ENCODE assay signal across 17 cellular contexts in genomic region chr9:91160181-91160580, GRCh38.
A peak's percentile ranks its signal among the peaks of the same experiment; 100 is the strongest.
DNase-seq lines count a peak whose midpoint lies in the region; ATAC-seq and TF ChIP-seq lines count a peak whose summit lies in the region.
"Had no signal": no experiment of that assay in that cellular context is flagged by ENCODE, and none has a peak within 500 bp of the region (broad histone marks: within the 10 kb centered on the region; RNA-seq: fewer than 3 reads in every experiment).

No MANE protein-coding gene starts in this region.

- H4K20me1 ChIP-seq in BLaER1 treated with 17β-estradiol and CSF1 and Interleukin-3, amounts not matched to agents 10 nM and 100 nM = peaks cover 0 to 4% (median 0%) of the 10 kb centered on the region in 11 experiments; a peak in 1 of 22 replicates

- intact Hi-C loops in activated T-helper 2 cell treated with anti-CD3 and anti-CD28 coated beads, Interferon-gamma antibody, Interleukin-2, Interleukin-4, amounts not matched to agents 10 μg/mL and 5 μg/mL and 100 μg/mL, durations not matched to agents 14 hours and 24 hours and 36 hours (cut with micrococcal nuclease) = loop anchor here (5.0 kb wide), 1 partner anchor 187 kb away; no protein-coding TSS in a partner anchor
- intact Hi-C loops in lower lobe of right lung (cut with DNase I) = no loop called here

- no peak for TF ChIP-seq CTCF in lower lobe of right lung (IDR thresholded peaks at IDR 0.05)

- ATAC-seq in lower lobe of right lung (no peak), GM19328 (IDR thresholded peaks at IDR 0.05; ENCODE audit: unreplicated experiment) (no peak)
- ATAC-seq: PC-3 had no signal

- H3K27ac ChIP-seq in BLaER1 treated with 17β-estradiol and CSF1 and Interleukin-3, amounts not matched to agents 10 nM and 100 nM = peak overlapping the region in 10 of 11 experiments; percentile 15 to 95 (median 86); a peak in 16 of 22 replicates
- H3K27ac ChIP-seq in lower lobe of right lung (peak overlapping the region; percentile 24), substantia nigra (ENCODE audit: low read depth, low read length, poor library complexity, severe bottlenecking) (peak overlapping the region; percentile 49)

- H3K9ac ChIP-seq in BLaER1 treated with 17β-estradiol and CSF1 and Interleukin-3, amounts not matched to agents 10 nM and 100 nM = peak overlapping the region in 6 of 11 experiments; percentile 30 to 84 (median 58); a peak in 9 of 22 replicates

- no peak for DNase-seq in activated T-helper 2 cell treated with anti-CD3 and anti-CD28 coated beads, Interferon-gamma antibody, Interleukin-2, Interleukin-4, amounts not matched to agents 10 μg/mL and 5 μg/mL and 100 μg/mL, durations not matched to agents 14 hours and 24 hours and 36 hours (ENCODE audit: low spot score)
- DNase-seq in lower lobe of right lung (no peak), substantia nigra (lab: John Stamatoyannopoulos, UW) (no peak), DMS79 treated with DMSO at 0.1 percent for 48 hours (lab: John Stamatoyannopoulos, UW) (no peak), COR-L47 (lab: John Stamatoyannopoulos, UW) (no peak), NCI-H510A (lab: John Stamatoyannopoulos, UW) (no peak)
- DNase-seq: activated CD4-positive, CD25-positive, alpha-beta regulatory T cell; CD8-positive, alpha-beta memory T cell; DMS79; MG63; NCI-H1436; NCI-H774; PC-3; stimulated activated CD4-positive, alpha-beta T cell treated with anti-CD3 and anti-CD28 coated beads, Interleukin-15, amount 100 ng/mL, for 24 hours had no signal

- H3K4me3 Mint-ChIP-seq in activated T-helper 2 cell treated with anti-CD3 and anti-CD28 coated beads, Interferon-gamma antibody, Interleukin-2, Interleukin-4, amounts not matched to agents 10 μg/mL and 5 μg/mL and 100 μg/mL, durations not matched to agents 14 hours and 24 hours and 36 hours (ENCODE audit: low read depth) = peak overlapping the region; percentile 49

- H3K27me3 Mint-ChIP-seq in activated T-helper 2 cell treated with anti-CD3 and anti-CD28 coated beads, Interferon-gamma antibody, Interleukin-2, Interleukin-4, amounts not matched to agents 10 μg/mL and 5 μg/mL and 100 μg/mL, durations not matched to agents 14 hours and 24 hours and 36 hours (ENCODE audit: low read depth) = no peaks in the 10 kb centered on the region
- H3K27me3 Mint-ChIP-seq: CD8-positive, alpha-beta memory T cell; IgD-negative memory B cell had no signal

- H3K4me2 ChIP-seq in BLaER1 treated with 17β-estradiol and CSF1 and Interleukin-3, amounts not matched to agents 10 nM and 100 nM = peak overlapping the region in 10 of 11 experiments; percentile 34 to 96 (median 68); a peak in 16 of 22 replicates

- H3K9me3 Mint-ChIP-seq in activated T-helper 2 cell treated with anti-CD3 and anti-CD28 coated beads, Interferon-gamma antibody, Interleukin-2, Interleukin-4, amounts not matched to agents 10 μg/mL and 5 μg/mL and 100 μg/mL, durations not matched to agents 14 hours and 24 hours and 36 hours = no peaks in the 10 kb centered on the region
- H3K9me3 Mint-ChIP-seq: CD8-positive, alpha-beta memory T cell; IgD-negative memory B cell had no signal

- H3K27me3 ChIP-seq in BLaER1 treated with 17β-estradiol and CSF1 and Interleukin-3, amounts not matched to agents 10 nM and 100 nM = no peaks in the 10 kb centered on the region
- no peaks in the 10 kb centered on the region for H3K27me3 ChIP-seq in lower lobe of right lung (ENCODE audit: low read depth)
- H3K27me3 ChIP-seq: MG63 had no signal

- peaks cover 55 to 97% (median 78%) of the 10 kb centered on the region in 10 experiments for H3K4me1 ChIP-seq in BLaER1 treated with 17β-estradiol and CSF1 and Interleukin-3, amounts not matched to agents 10 nM and 100 nM
- peaks cover 46% of the 10 kb centered on the region for H3K4me1 ChIP-seq in lower lobe of right lung

- no peak overlapping the region for H3K4me3 ChIP-seq in BLaER1 treated with 17β-estradiol and CSF1 and Interleukin-3, amounts not matched to agents 10 nM and 100 nM
- H3K4me3 ChIP-seq in lower lobe of right lung = no peak overlapping the region
- H3K4me3 ChIP-seq: MG63 had no signal

- H3K4me1 Mint-ChIP-seq in activated T-helper 2 cell treated with anti-CD3 and anti-CD28 coated beads, Interferon-gamma antibody, Interleukin-2, Interleukin-4, amounts not matched to agents 10 μg/mL and 5 μg/mL and 100 μg/mL, durations not matched to agents 14 hours and 24 hours and 36 hours (ENCODE audit: low read depth) = peaks cover 73% of the 10 kb centered on the region

- H3K27ac Mint-ChIP-seq in activated T-helper 2 cell treated with anti-CD3 and anti-CD28 coated beads, Interferon-gamma antibody, Interleukin-2, Interleukin-4, amounts not matched to agents 10 μg/mL and 5 μg/mL and 100 μg/mL, durations not matched to agents 14 hours and 24 hours and 36 hours = peak overlapping the region; percentile 98
- H3K27ac Mint-ChIP-seq: IgD-negative memory B cell had no signal

- peaks cover 49% of the 10 kb centered on the region for H3K36me3 Mint-ChIP-seq in activated T-helper 2 cell treated with anti-CD3 and anti-CD28 coated beads, Interferon-gamma antibody, Interleukin-2, Interleukin-4, amounts not matched to agents 10 μg/mL and 5 μg/mL and 100 μg/mL, durations not matched to agents 14 hours and 24 hours and 36 hours (ENCODE audit: low read depth)
- H3K36me3 Mint-ChIP-seq: CD8-positive, alpha-beta memory T cell had no signal

- H3K36me3 ChIP-seq in BLaER1 treated with 17β-estradiol and CSF1 and Interleukin-3, amounts not matched to agents 10 nM and 100 nM = peaks cover 0 to 3% (median 0%) of the 10 kb centered on the region in 11 experiments; a peak in 3 of 22 replicates
- no peaks in the 10 kb centered on the region for H3K36me3 ChIP-seq in lower lobe of right lung
- H3K36me3 ChIP-seq: MG63 had no signal

- peaks cover 3 to 10% (median 6%) of the 10 kb centered on the region in 11 experiments for H3K9me3 ChIP-seq in BLaER1 treated with 17β-estradiol and CSF1 and Interleukin-3, amounts not matched to agents 10 nM and 100 nM (replicated peaks in 1 of 11)
- no peaks in the 10 kb centered on the region for H3K9me3 ChIP-seq in lower lobe of right lung
- H3K9me3 ChIP-seq: MG63 had no signal

Comparison
In these comparisons a context has a peak if more than half of its experiments do, and no peak if none do; other contexts are left out.
1. H3K27ac ChIP-seq: peak in every context shown above with its lines; median percentile 86 in BLaER1 treated with 17β-estradiol and CSF1 and Interleukin-3, amounts not matched to agents 10 nM and 100 nM; 49 in substantia nigra; 24 in lower lobe of right lung.